9 cellular contexts compared by ENCODE assay signal in the genomic region with DNA sequence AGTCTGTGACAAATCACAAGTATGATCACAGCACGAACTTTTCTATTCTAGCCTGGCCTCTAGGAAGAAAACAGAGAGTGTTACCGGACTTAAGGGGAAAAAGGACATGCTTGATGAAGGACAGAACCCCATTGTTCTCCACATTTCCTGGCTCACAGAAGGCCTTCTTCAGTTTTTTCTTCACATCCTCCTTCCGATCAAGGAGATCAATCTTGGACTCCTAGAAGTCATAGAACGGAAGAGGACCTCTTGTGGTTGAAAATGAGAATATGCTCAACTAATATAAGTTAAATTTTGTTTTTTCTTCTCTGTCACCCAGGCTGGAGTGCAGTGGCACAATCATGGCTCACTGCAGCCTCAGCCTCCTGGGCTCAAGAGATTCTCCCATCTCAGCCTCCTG. TPM values are rescaled to one million over a fixed set of nuclear protein-coding genes. Genes with fewer than 3 reads are reported as not detected.
DNase-seq lines count a peak whose midpoint lies in the region; ATAC-seq, FAIRE-seq and TF ChIP-seq lines count a peak whose summit lies in the region.
"Had no signal": no experiment of that assay in that cellular context is flagged by ENCODE, and none has a peak within 500 bp of the region (broad histone marks: within the 10 kb centered on the region; RNA-seq: fewer than 3 reads in every experiment).

No MANE protein-coding gene starts in this region.

- no peak for FAIRE-seq in GM12878 (lab: Jason Lieb, UNC)
- FAIRE-seq: G401.6 had no signal

- no peaks in the 10 kb centered on the region for H4K20me1 ChIP-seq in GM12878 (ENCODE audit: control insufficient read depth, insufficient read depth)

- no peak overlapping the region for H3K4me3 ChIP-seq in AG10803 (ENCODE audit: low read length)
- H3K4me3 ChIP-seq in GM12878 = no peak overlapping the region
- no peak overlapping the region for H3K4me3 ChIP-seq in lower lobe of right lung

- TF ChIP-seq RAD21 in GM12878 (IDR thresholded peaks at IDR 0.05; ENCODE audit: insufficient read depth, low read depth, low read length) = 0 out of 2 replicates have a peak, but pooled peaks have one; percentile 11

- H3K27ac ChIP-seq in GM12878 (ENCODE audit: control insufficient read depth, insufficient read depth) (no peak overlapping the region), lower lobe of right lung (no peak overlapping the region)

- BruUV-seq in GM12878 (replicated peaks; lab: Mats Ljungman, UMichigan) = no TSS peak

- TF ChIP-seq CTCF in AG10803 (conservative IDR thresholded peaks at IDR 0.05; ENCODE audit: low read length) (peak; percentile 41), GM12878 (IDR thresholded peaks at IDR 0.05 in 2 of 3, conservative IDR thresholded peaks at IDR 0.05 in 1 of 3; ENCODE audit: control insufficient read depth in 2 of 3, extremely low read depth in 1 of 3, insufficient read depth in 1 of 3, low read depth in 3 of 3, low read length in 3 of 3) (peak in 1 of 3 experiments; percentile 17; a peak in 1 of 6 replicates), lower lobe of right lung (IDR thresholded peaks at IDR 0.05) (peak; percentile 22)

- ATAC-seq in GM12878 (peak; percentile 73), lower lobe of right lung (no peak), HG03135 (IDR thresholded peaks at IDR 0.05; ENCODE audit: unreplicated experiment) (no peak)

- in situ Hi-C loops in GM12878 (cut with MboI) = no loop called here

- RAD21 ChIA-PET in GM12878 (lab: Charles Lee; ENCODE audit: unreplicated experiment) = interaction anchor here (1.4 kb wide), 1 partner anchor 74 kb away, joined by 4 read pairs; no protein-coding TSS in a partner anchor

- TF ChIP-seq POLR2A in GM12878 (IDR thresholded peaks at IDR 0.05; ENCODE audit: low read depth, low read length) = no peak

- SMC1A ChIA-PET in GM12878 (lab: Charles Lee; ENCODE audit: uncharacterized antibody, unreplicated experiment) = no interaction called here

- intact Hi-C loops in GM12878 (cut with micrococcal nuclease; ENCODE audit: unreplicated experiment) = no loop called here
- intact Hi-C loops in lower lobe of right lung (cut with DNase I) = no loop called here

- CTCF ChIA-PET in GM12878 (lab: Yijun Ruan, JAX) = interaction anchor here (1.1 to 1.7 kb wide), 4 partner anchors 10 to 76 kb away, joined by 3 to 5 read pairs (median 4); no protein-coding TSS in a partner anchor

- no peaks in the 10 kb centered on the region for H3K79me2 ChIP-seq in GM12878 (ENCODE audit: control insufficient read depth, insufficient read depth, low read length)

- H3K9ac ChIP-seq in GM12878 (ENCODE audit: control insufficient read depth, insufficient read depth, low read length) = no peak overlapping the region

- POLR2A ChIA-PET in GM12878 (lab: Charles Lee) = no interaction called here

- no peak for TF ChIP-seq EP300 in GM12878 (IDR thresholded peaks at IDR 0.05; ENCODE audit: borderline replicate concordance in 1 of 2, control insufficient read depth in 1 of 2, low read depth in 2 of 2, low read length in 2 of 2)

- H3K27me3 ChIP-seq in GM12878 (replicated peaks in 1 of 2; ENCODE audit: control insufficient read depth in 2 of 2, insufficient read depth in 2 of 2, low read length in 1 of 2) = no peaks in the 10 kb centered on the region
- no peaks in the 10 kb centered on the region for H3K27me3 ChIP-seq in lower lobe of right lung (ENCODE audit: low read depth)

- no peak overlapping the region for H2AFZ ChIP-seq in GM12878 (ENCODE audit: control insufficient read depth, low read depth, low read length)

- H3K9me3 ChIP-seq in GM12878 (replicated peaks; ENCODE audit: control insufficient read depth, insufficient read depth, low read length) (no peaks in the 10 kb centered on the region), lower lobe of right lung (no peaks in the 10 kb centered on the region)

- H3K36me3 ChIP-seq in GM12878 (ENCODE audit: control insufficient read depth in 2 of 2, insufficient read depth in 2 of 2, low read length in 1 of 2) = peaks cover 25 to 59% of the 10 kb centered on the region in 2 experiments
- H3K36me3 ChIP-seq in lower lobe of right lung = peaks cover 98% of the 10 kb centered on the region

- H3K4me1 ChIP-seq in GM12878 (ENCODE audit: control insufficient read depth, insufficient read depth, low read length) (peaks cover 2% of the 10 kb centered on the region; the same call in 1 of the 2 replicates), lower lobe of right lung (peaks cover 4% of the 10 kb centered on the region)

- H3K4me2 ChIP-seq in GM12878 (ENCODE audit: control insufficient read depth, insufficient read depth) = no peak overlapping the region

- WGBS in GM12878 (ENCODE audit: insufficient coverage, insufficient replicate concordance, low lambda C conversion rate, missing lambda C conversion rate) = 32% methylated on average over 4 of the region's 4 CpGs

- peak; percentile 33 for DNase-seq in AG10803 (ENCODE audit: low read depth)
- peak; percentile 51 for DNase-seq in HCEC 1CT
- no peak for DNase-seq in GM12878 (ENCODE audit: low read depth, low spot score)
- no peak for DNase-seq in lower lobe of right lung
- no peak for DNase-seq in stimulated activated CD4-positive, alpha-beta T cell treated with anti-CD3 and anti-CD28 coated beads, Interleukin-2, amount 100 ng/mL, for 48 hours
- no peak for DNase-seq in HUDEP-2 (lab: John Stamatoyannopoulos, UW; ENCODE audit: unreplicated experiment in 76 of 76)
- DNase-seq in DMS153 (lab: John Stamatoyannopoulos, UW) = no peak

TF ChIP-seq in GM12878, 131 proteins besides CTCF, POLR2A, EP300 and RAD21 (continues in another document):
- TF ChIP-seq ATF7 (IDR thresholded peaks at IDR 0.05; ENCODE audit: low read depth) = no peak
- no peak for TF ChIP-seq RBBP5 (conservative IDR thresholded peaks at IDR 0.05)
- no peak for TF ChIP-seq MTA2 (IDR thresholded peaks at IDR 0.05; ENCODE audit: low read depth)
- TF ChIP-seq RFX5 (IDR thresholded peaks at IDR 0.05; ENCODE audit: low read depth, low read length) = no peak
- no peak for TF ChIP-seq ZZZ3 (IDR thresholded peaks at IDR 0.05; ENCODE audit: control insufficient read depth, insufficient read length, low read depth)
- TF ChIP-seq, protein P1, sequence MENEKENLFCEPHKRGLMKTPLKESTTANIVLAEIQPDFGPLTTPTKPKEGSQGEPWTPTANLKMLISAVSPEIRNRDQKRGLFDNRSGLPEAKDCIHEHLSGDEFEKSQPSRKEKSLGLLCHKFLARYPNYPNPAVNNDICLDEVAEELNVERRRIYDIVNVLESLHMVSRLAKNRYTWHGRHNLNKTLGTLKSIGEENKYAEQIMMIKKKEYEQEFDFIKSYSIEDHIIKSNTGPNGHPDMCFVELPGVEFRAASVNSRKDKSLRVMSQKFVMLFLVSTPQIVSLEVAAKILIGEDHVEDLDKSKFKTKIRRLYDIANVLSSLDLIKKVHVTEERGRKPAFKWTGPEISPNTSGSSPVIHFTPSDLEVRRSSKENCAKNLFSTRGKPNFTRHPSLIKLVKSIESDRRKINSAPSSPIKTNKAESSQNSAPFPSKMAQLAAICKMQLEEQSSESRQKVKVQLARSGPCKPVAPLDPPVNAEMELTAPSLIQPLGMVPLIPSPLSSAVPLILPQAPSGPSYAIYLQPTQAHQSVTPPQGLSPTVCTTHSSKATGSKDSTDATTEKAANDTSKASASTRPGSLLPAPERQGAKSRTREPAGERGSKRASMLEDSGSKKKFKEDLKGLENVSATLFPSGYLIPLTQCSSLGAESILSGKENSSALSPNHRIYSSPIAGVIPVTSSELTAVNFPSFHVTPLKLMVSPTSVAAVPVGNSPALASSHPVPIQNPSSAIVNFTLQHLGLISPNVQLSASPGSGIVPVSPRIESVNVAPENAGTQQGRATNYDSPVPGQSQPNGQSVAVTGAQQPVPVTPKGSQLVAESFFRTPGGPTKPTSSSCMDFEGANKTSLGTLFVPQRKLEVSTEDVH (IDR thresholded peaks at IDR 0.05; ENCODE audit: low read depth, partially characterized antibody) = no peak
- TF ChIP-seq MTA3 (IDR thresholded peaks at IDR 0.05; ENCODE audit: borderline replicate concordance, low read length) = no peak
- TF ChIP-seq NFIC (IDR thresholded peaks at IDR 0.05; ENCODE audit: low read depth, low read length) = no peak

RNA-seq across cellular contexts. Expression of a gene that starts 30.3 kb away (rescaled TPM):
- 140 and 147 TPM in 2 replicates for total RNA-seq in GM12878 (2013; cell fraction: nucleolus; rRNA removed)
- 169 and 170 TPM in 2 replicates for total RNA-seq in GM12878 (2014; rRNA removed)
- total RNA-seq in GM12878 (2014; rRNA removed; fragmentation: Illumina TruSeq; extraction: Trizol) = 113 TPM in 2 replicates
- 158 and 159 TPM in 2 replicates for total RNA-seq in GM12878 (2021)
- 150 TPM for polyA plus RNA-seq in GM12878 (2011; ENCODE audit: low read depth)
- polyA plus RNA-seq in GM12878 (2011; rRNA removed) = 82.0 and 85.6 TPM in 2 replicates
- polyA plus RNA-seq in GM12878 (2011; cell fraction: cytosol; rRNA removed) = 64.5 and 86.8 TPM in 2 replicates
- polyA plus RNA-seq in GM12878 (2011; cell fraction: nucleus; rRNA removed) = 113 and 117 TPM in 2 replicates
- 119 and 138 TPM in 2 replicates for polyA plus RNA-seq in GM12878 (2012)
- polyA plus RNA-seq in GM12878 (2014; fragmentation: Illumina TruSeq; extraction: Trizol) = 179 and 220 TPM in 2 replicates
- polyA plus RNA-seq in GM12878 (2014; fragmentation: Nextera tagmentation; extraction: Ambion mirVana) = 10 to 100 TPM; 39.9 to 66.4 TPM
- 112 and 129 TPM in 2 replicates for polyA plus RNA-seq in GM12878 (2014; rRNA removed)
- polyA plus RNA-seq in GM12878 (2016; fragmentation: Nextera tagmentation; extraction: Ambion mirVana) = 100 to 1,000 TPM; 193 to 202 TPM
- polyA minus RNA-seq in GM12878 (2011; rRNA and poly(A)+ RNA removed) = 92.7 and 110 TPM in 2 replicates
- polyA minus RNA-seq in GM12878 (2011; cell fraction: cytosol; rRNA and poly(A)+ RNA removed) = 45.7 and 53.5 TPM in 2 replicates
- 34.2 and 41.5 TPM in 2 replicates for polyA minus RNA-seq in GM12878 (2011; cell fraction: nucleus; rRNA and poly(A)+ RNA removed)
- total RNA-seq in lower lobe of right lung = 96.7 TPM

RNA-seq across cellular contexts. Expression of a gene that starts 30.6 kb away (rescaled TPM):
- 576 and 594 TPM in 2 replicates for total RNA-seq in GM12878 (2013; cell fraction: nucleolus; rRNA removed)
- total RNA-seq in GM12878 (2014; rRNA removed) (40.7 and 49.1 TPM in 2 replicates), GM12878 (2014; rRNA removed; fragmentation: Illumina TruSeq; extraction: Trizol) (50.5 and 59.0 TPM in 2 replicates), GM12878 (2021) (55.7 and 56.5 TPM in 2 replicates), lower lobe of right lung (37.5 TPM)
- polyA plus RNA-seq in GM12878 (2011; ENCODE audit: low read depth) = 19.4 TPM
- polyA plus RNA-seq in GM12878 (2011; rRNA removed) (98.3 and 138 TPM in 2 replicates), GM12878 (2014; fragmentation: Illumina TruSeq; extraction: Trizol) (40.4 and 51.5 TPM in 2 replicates), GM12878 (2014; fragmentation: Nextera tagmentation; extraction: Ambion mirVana) (10 to 100 TPM; 17.0 to 19.1 TPM), GM12878 (2014; rRNA removed) (38.3 and 45.2 TPM in 2 replicates), GM12878 (2016; fragmentation: Nextera tagmentation; extraction: Ambion mirVana) (10 to 100 TPM; 34.6 to 38.8 TPM)
- 38.8 and 40.0 TPM in 2 replicates for polyA plus RNA-seq in GM12878 (2011; cell fraction: cytosol; rRNA removed)
- polyA plus RNA-seq in GM12878 (2011; cell fraction: nucleus; rRNA removed) = 99.7 and 103 TPM in 2 replicates
- 25.9 and 33.0 TPM in 2 replicates for polyA plus RNA-seq in GM12878 (2012)
- 70.4 and 80.5 TPM in 2 replicates for polyA minus RNA-seq in GM12878 (2011; rRNA and poly(A)+ RNA removed)
- polyA minus RNA-seq in GM12878 (2011; cell fraction: cytosol; rRNA and poly(A)+ RNA removed) = 21.6 and 38.6 TPM in 2 replicates
- polyA minus RNA-seq in GM12878 (2011; cell fraction: nucleus; rRNA and poly(A)+ RNA removed) = 43.3 and 65.3 TPM in 2 replicates

Comparison
In these comparisons a context has a peak if more than half of its experiments do, and no peak if none do; other contexts are left out.
1. DNase-seq: peak in AG10803 (single experiment) and HCEC 1CT (single experiment); none in GM12878 (single experiment), lower lobe of right lung (single experiment), stimulated activated CD4-positive, alpha-beta T cell treated with anti-CD3 and anti-CD28 coated beads, Interleukin-2, amount 100 ng/mL, for 48 hours (0 of 2), HUDEP-2 (0 of 76) and DMS153 (single experiment).